In the genomic region with DNA sequence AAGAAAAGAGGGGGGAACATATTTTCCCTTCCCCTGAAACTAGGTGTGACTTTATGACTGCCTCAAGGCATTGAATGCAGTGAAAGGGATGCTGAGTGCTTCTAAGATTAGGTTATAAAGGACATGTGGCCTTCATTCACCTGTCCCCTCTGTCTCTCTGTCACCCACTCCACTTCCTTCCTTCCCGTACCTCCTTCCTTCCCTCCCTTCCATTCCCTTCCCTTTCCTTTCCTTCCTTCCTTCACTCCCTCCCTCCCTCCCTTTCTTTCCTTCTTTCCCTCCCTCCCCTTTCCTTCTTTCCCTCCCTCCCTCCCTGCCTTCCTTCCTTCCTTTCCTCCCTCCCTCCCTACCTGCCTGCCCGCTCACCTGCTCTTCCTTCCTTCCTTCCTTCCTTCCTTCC, we compare ENCODE assay signal across 20 cellular contexts. TPM values are rescaled to one million over a fixed set of nuclear protein-coding genes. Genes with fewer than 3 reads are reported as not detected.
"Had no signal": no experiment of that assay in that cellular context is flagged by ENCODE, and none has a peak within 500 bp of the region (broad histone marks: within the 10 kb centered on the region; RNA-seq: fewer than 3 reads in every experiment).

No MANE protein-coding gene starts in this region.

- H3K27me3 ChIP-seq: SJSA1 had no signal

- H3K27ac ChIP-seq: HL-60, SJSA1, SK-N-MC had no signal

- DNase-seq: Karpas-422, KG1, MM.1S, NCI-H1092 treated with DMSO at 0.1 percent for 48 hours, NCI-H1436, NCI-H187, NCI-H2029, NCI-H2081 treated with DMSO at 0.1 percent for 48 hours, NCI-H2171, NCI-H226, NCI-H446, NCI-H510A, NCI-H524 treated with DMSO at 0.1 percent for 48 hours, NCI-H774, Right ventricle myocardium superior, RPMI8226, SIG-M5 had no signal

- H3K9me3 ChIP-seq: SJSA1 had no signal

- H3K4me3 ChIP-seq: SJSA1, SK-N-MC had no signal

RNA-seq across cellular contexts. Expression of gene AZGP1, which starts 35.1 kb away (rescaled TPM):
- total RNA-seq: SJSA1 had no signal
